ENCODE assay signal across 1 cellular context in genomic region chr21:33560965-33561364, GRCh38.
TF ChIP-seq lines count a peak whose summit lies in the region.

No MANE protein-coding gene starts in this region.

TF ChIP-seq in WTC11, 78 proteins besides CTCF, POLR2A, EP300 and RAD21 (continued from another document):
- TF ChIP-seq ARID4B (CRISPR knock-in tag; IDR thresholded peaks at IDR 0.05; ENCODE audit: borderline replicate concordance): no peak
- TF ChIP-seq GRHL2 (CRISPR knock-in tag; IDR thresholded peaks at IDR 0.05; ENCODE audit: insufficient replicate concordance, severe bottlenecking): no peak
- TF ChIP-seq SMAD4 (CRISPR knock-in tag; IDR thresholded peaks at IDR 0.05): no peak
- no peak for TF ChIP-seq AR (CRISPR knock-in tag; IDR thresholded peaks at IDR 0.05)
